Comparison of ENCODE assay signal across 22 cellular contexts in the genomic region with DNA sequence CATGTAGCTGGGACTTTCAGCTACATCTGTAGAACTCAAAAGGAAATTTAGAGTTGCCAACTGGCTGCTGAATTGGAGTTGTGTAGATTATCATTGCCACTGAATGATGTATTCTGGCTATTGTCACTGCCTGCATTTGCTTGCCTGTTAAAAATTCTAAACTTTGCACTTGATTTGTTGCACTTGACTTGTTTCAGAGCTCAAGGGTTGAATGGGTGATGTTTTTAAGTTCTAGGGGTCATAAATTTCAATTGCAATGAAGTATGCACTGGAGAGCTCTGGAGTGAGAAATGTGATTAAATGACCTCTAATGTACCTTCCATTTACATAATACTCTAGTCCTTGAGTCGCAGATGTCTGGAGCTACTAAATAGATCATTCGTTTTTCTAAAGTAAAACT.
DNase-seq lines count a peak whose midpoint lies in the region; ATAC-seq, FAIRE-seq and TF ChIP-seq lines count a peak whose summit lies in the region.
"Had no signal": no experiment of that assay in that cellular context is flagged by ENCODE, and none has a peak within 500 bp of the region (broad histone marks: within the 10 kb centered on the region; RNA-seq: fewer than 3 reads in every experiment).

No MANE protein-coding gene starts in this region.

- WGBS in small intestine, 3 donors: 62 to 69% (median 65%) methylated on average over 2 of the region's 2 CpGs

- DNase-seq in NCI-H1417 (lab: John Stamatoyannopoulos, UW) (peak in 2 of 3 experiments; percentile 11 to 79), NCI-H1417 treated with DMSO at 0.1 percent for 48 hours (lab: John Stamatoyannopoulos, UW) (no peak), kidney tubule cell (ENCODE audit: low spot score) (peak; percentile 40), small intestine (peak; percentile 20), SKM-1 (lab: John Stamatoyannopoulos, UW; ENCODE audit: unreplicated experiment) (no peak), SW480 (ENCODE audit: low spot score) (no peak)
- DNase-seq: ACHN; CD4-positive, alpha-beta T cell; COR-L47; DMS 273 treated with DMSO at 0.1 percent for 48 hours; NCI-H2029 treated with DMSO at 0.1 percent for 48 hours; NCI-H2171 treated with DMSO at 0.1 percent for 48 hours; NCI-H524 treated with DMSO at 0.1 percent for 48 hours; NCI-H82; OCI-M1; SJCRH30 had no signal

- no peaks in the 10 kb centered on the region for H3K9me3 ChIP-seq in small intestine (ENCODE audit: control insufficient read depth, low read depth)
- H3K9me3 ChIP-seq: SJCRH30 had no signal

- peak overlapping the region; percentile 20 for H3K27ac ChIP-seq in VCaP
- no peak overlapping the region for H3K27ac ChIP-seq in small intestine (ENCODE audit: low read depth in 1 of 2, low read length in 1 of 2)
- H3K27ac ChIP-seq: 22Rv1, BLaER1, SJCRH30 had no signal

- H3K27me3 ChIP-seq in small intestine (ENCODE audit: control insufficient read depth in 2 of 2, insufficient read depth in 2 of 2, low read length in 2 of 2): no peaks in the 10 kb centered on the region
- H3K27me3 ChIP-seq: BLaER1, SJCRH30 had no signal

- peaks cover 0 to 3% of the 10 kb centered on the region in 2 donors for H3K4me1 ChIP-seq in small intestine (ENCODE audit: control insufficient read depth in 2 of 2, insufficient read depth in 1 of 2, low read depth in 1 of 2, low read length in 1 of 2)
- H3K4me1 ChIP-seq: SJCRH30 had no signal

- no peak for FAIRE-seq in small intestine (lab: Jason Lieb, UNC)
- FAIRE-seq: GM12891, RCC 7860 had no signal

- no peak for ATAC-seq in GM19455 (IDR thresholded peaks at IDR 0.05; ENCODE audit: unreplicated experiment)

- H3K36me3 ChIP-seq in small intestine (ENCODE audit: control insufficient read depth in 2 of 2, insufficient read depth in 2 of 2, low read length in 2 of 2): no peaks in the 10 kb centered on the region
- H3K36me3 ChIP-seq: BLaER1, SJCRH30 had no signal

- no peak overlapping the region for H3K4me3 ChIP-seq in small intestine (ENCODE audit: low read depth in 1 of 2, low read length in 2 of 2)
- H3K4me3 ChIP-seq: BLaER1, SJCRH30 had no signal

- TF ChIP-seq CTCF in VCaP (conservative IDR thresholded peaks at IDR 0.05): no peak

Comparison
In these comparisons a context has a peak if more than half of its experiments do, and no peak if none do; other contexts are left out.
1. DNase-seq: peak in NCI-H1417 (2 of 3), kidney tubule cell (single experiment) and small intestine (single experiment); none in NCI-H1417 treated with DMSO at 0.1 percent for 48 hours (single experiment), SKM-1 (single experiment) and SW480 (single experiment).